9 cellular contexts compared by ENCODE assay signal in the genomic region with DNA sequence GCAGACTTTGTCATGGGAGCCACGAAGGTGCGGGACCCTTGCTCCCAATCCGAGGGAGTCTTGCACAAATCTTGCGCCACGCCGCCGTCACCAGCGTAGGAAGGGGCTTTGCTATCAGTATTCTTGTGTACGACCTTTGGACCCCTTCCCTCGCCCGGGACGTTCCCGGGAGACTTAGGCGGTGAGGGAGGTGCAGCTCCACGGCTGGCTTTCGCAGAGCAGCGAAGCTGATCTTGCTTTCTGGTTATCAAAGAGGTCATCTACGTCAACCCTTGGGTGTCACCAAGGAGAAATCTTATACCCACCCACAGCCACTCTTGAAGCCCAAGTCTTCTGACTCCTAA. TPM values are rescaled to one million over a fixed set of nuclear protein-coding genes. Genes with fewer than 3 reads are reported as not detected.
DNase-seq lines count a peak whose midpoint lies in the region; ATAC-seq and TF ChIP-seq lines count a peak whose summit lies in the region.
"Had no signal": no experiment of that assay in that cellular context is flagged by ENCODE, and none has a peak within 500 bp of the region (broad histone marks: within the 10 kb centered on the region; RNA-seq: fewer than 3 reads in every experiment).

No MANE protein-coding gene starts in this region.

- peaks cover 11 to 12% of the 10 kb centered on the region in 2 donors for H3K4me1 ChIP-seq in duodenal mucosa (ENCODE audit: control insufficient read depth in 1 of 2, insufficient read depth in 2 of 2, low read length in 2 of 2)
- no peaks in the 10 kb centered on the region for H3K4me1 ChIP-seq in mucosa of stomach (ENCODE audit: control insufficient read depth, insufficient read depth, low read length)

- no peaks in the 10 kb centered on the region for H3K27me3 ChIP-seq in duodenal mucosa (ENCODE audit: control insufficient read depth in 1 of 2, insufficient read depth in 2 of 2, low read length in 2 of 2)
- no peaks in the 10 kb centered on the region for H3K27me3 ChIP-seq in mucosa of stomach (ENCODE audit: control insufficient read depth, insufficient read depth, low read length)

- peak overlapping the region; percentile 86 for H3K4me3 ChIP-seq in GM12865 (ENCODE audit: low read depth, low read length)
- peak overlapping the region; percentile 84 for H3K4me3 ChIP-seq in NB4 (ENCODE audit: low read depth, low read length)
- H3K4me3 ChIP-seq in duodenal mucosa (ENCODE audit: low read depth in 1 of 2, low read length in 2 of 2) = peak overlapping the region; percentile 80 to 92
- peak overlapping the region; percentile 56 for H3K4me3 ChIP-seq in mucosa of stomach (ENCODE audit: low read length)

- TF ChIP-seq CTCF in GM12865 (IDR thresholded peaks at IDR 0.05; ENCODE audit: insufficient read depth, low read depth, low read length, missing control alignments) (no peak), NB4 (IDR thresholded peaks at IDR 0.05; ENCODE audit: low read depth, low read length) (no peak)

- no peak for ATAC-seq in GM21381 (IDR thresholded peaks at IDR 0.05; ENCODE audit: unreplicated experiment)
- no peak for ATAC-seq in HG03135 (IDR thresholded peaks at IDR 0.05; ENCODE audit: unreplicated experiment)
- no peak for ATAC-seq in HG02870 (IDR thresholded peaks at IDR 0.05; ENCODE audit: unreplicated experiment)

- peak overlapping the region; percentile 94 for H3K27ac ChIP-seq in duodenal mucosa (ENCODE audit: low read depth, low read length)

- DNase-seq in GM12865 (ENCODE audit: low read depth) = peak; percentile 42
- peak; percentile 72 for DNase-seq in NB4 (ENCODE audit: low read depth)
- no peak for DNase-seq in cerebellum (ENCODE audit: low spot score)

- H3K9me3 ChIP-seq in duodenal mucosa (ENCODE audit: control insufficient read depth in 1 of 2, low read length in 2 of 2) = no peaks in the 10 kb centered on the region
- H3K9me3 ChIP-seq in mucosa of stomach (ENCODE audit: control insufficient read depth, low read length) = no peaks in the 10 kb centered on the region

- H3K9ac ChIP-seq in duodenal mucosa (ENCODE audit: low read depth in 1 of 2, low read length in 2 of 2) = peak overlapping the region; percentile 73 to 97
- peak overlapping the region; percentile 77 for H3K9ac ChIP-seq in mucosa of stomach (ENCODE audit: low read length)

- TF ChIP-seq POLR2A in NB4 (IDR thresholded peaks at IDR 0.05; ENCODE audit: extremely low read depth, insufficient read length) = no peak

- H3K36me3 ChIP-seq in duodenal mucosa (ENCODE audit: control insufficient read depth in 1 of 2, insufficient read depth in 2 of 2, low read length in 2 of 2) (peaks cover 0 to 5% of the 10 kb centered on the region in 2 donors), mucosa of stomach (ENCODE audit: control insufficient read depth, insufficient read depth, low read length) (no peaks in the 10 kb centered on the region)

RNA-seq across cellular contexts. Expression of a gene that starts 0.6 kb away (rescaled TPM):
- total RNA-seq in cerebellum = 15.7 TPM

RNA-seq across cellular contexts. Expression of a gene that starts 11.8 kb away (rescaled TPM):
- 26.3 TPM for total RNA-seq in cerebellum

RNA-seq across cellular contexts. Expression of a gene that starts 34.0 kb away (rescaled TPM):
- total RNA-seq in cerebellum = 25.8 TPM

RNA-seq across cellular contexts. Expression of a gene that starts 41.9 kb away (rescaled TPM):
- 93.8 TPM for total RNA-seq in cerebellum

RNA-seq across cellular contexts. Expression of a gene that starts 52.9 kb away (rescaled TPM):
- not detected for total RNA-seq in cerebellum
- total RNA-seq: T-helper 2 cell treated with Interferon-gamma antibody and Interleukin-4, amounts not matched to agents 100 ng/mL and 5 ng/mL, for 36 hours had no signal
